In genomic region chr3:129122697-129123055, GRCh38 we compare ENCODE assay signal across 9 cellular contexts. TPM values are rescaled to one million over a fixed set of nuclear protein-coding genes. Genes with fewer than 3 reads are reported as not detected.
DNase-seq lines count a peak whose midpoint lies in the region; ATAC-seq and TF ChIP-seq lines count a peak whose summit lies in the region.
"Had no signal": no experiment of that assay in that cellular context is flagged by ENCODE, and none has a peak within 500 bp of the region (broad histone marks: within the 10 kb centered on the region; RNA-seq: fewer than 3 reads in every experiment).

No MANE protein-coding gene starts in this region.

- H3K9me3 Mint-ChIP-seq in HFFc6 = no peaks in the 10 kb centered on the region
- H3K9me3 Mint-ChIP-seq in WTC11 = no peaks in the 10 kb centered on the region
- no peaks in the 10 kb centered on the region for H3K9me3 Mint-ChIP-seq in stimulated activated effector memory CD8-positive, alpha-beta T cell treated with anti-CD3 and anti-CD28 coated beads, Interleukin-12 subunit alpha, Interleukin-12 subunit beta, amount 100 ng/mL, for 72 hours

- no peak for DNase-seq in HFFc6
- DNase-seq in WTC11 (ENCODE audit: low spot score) = no peak
- peak; percentile 59 for DNase-seq in right atrium auricular region (ENCODE audit: low spot score)
- no peak for DNase-seq in stimulated activated effector memory CD8-positive, alpha-beta T cell treated with anti-CD3 and anti-CD28 coated beads, Interleukin-12 subunit alpha, Interleukin-12 subunit beta, amount 100 ng/mL, for 72 hours (ENCODE audit: low spot score in 2 of 2)
- DNase-seq in superior temporal gyrus (ENCODE audit: extremely low spot score) = no peak
- DNase-seq in NCI-H187 treated with DMSO at 0.1 percent for 48 hours (lab: John Stamatoyannopoulos, UW) = no peak
- no peak for DNase-seq in NCI-H2196 treated with DMSO at 0.1 percent for 48 hours (lab: John Stamatoyannopoulos, UW; ENCODE audit: unreplicated experiment)

- peaks cover under 1% of the 10 kb centered on the region for H3K36me3 ChIP-seq in right atrium auricular region

- H3K27ac ChIP-seq in right atrium auricular region = peak overlapping the region; percentile 93 to 94
- H3K27ac ChIP-seq: HL-60 had no signal

- H3K36me3 Mint-ChIP-seq in HFFc6 (ENCODE audit: low read depth) (no peaks in the 10 kb centered on the region), WTC11 (no peaks in the 10 kb centered on the region)
- peaks cover 31% of the 10 kb centered on the region for H3K36me3 Mint-ChIP-seq in stimulated activated effector memory CD8-positive, alpha-beta T cell treated with anti-CD3 and anti-CD28 coated beads, Interleukin-12 subunit alpha, Interleukin-12 subunit beta, amount 100 ng/mL, for 72 hours

- CTCF ChIA-PET in WTC11 (lab: Charles Lee) = interaction anchor here (1.5 to 5.5 kb wide), 7 partner anchors 16 to 152 kb away, joined by 3 to 54 read pairs (median 26); partner anchors contain the start of genes CFAP92 and COPG1

- ATAC-seq in WTC11 (no peak), HG03432 (IDR thresholded peaks at IDR 0.05; ENCODE audit: unreplicated experiment) (no peak)
- ATAC-seq in stimulated activated effector memory CD8-positive, alpha-beta T cell treated with anti-CD3 and anti-CD28 coated beads, Interleukin-12 subunit alpha, Interleukin-12 subunit beta, amount 100 ng/mL, for 72 hours = no peak

- H3K4me3 Mint-ChIP-seq in HFFc6 (peak overlapping the region; percentile 66), WTC11 (peak overlapping the region; percentile 75)
- peak overlapping the region; percentile 77 for H3K4me3 Mint-ChIP-seq in stimulated activated effector memory CD8-positive, alpha-beta T cell treated with anti-CD3 and anti-CD28 coated beads, Interleukin-12 subunit alpha, Interleukin-12 subunit beta, amount 100 ng/mL, for 72 hours

- POLR2A ChIA-PET in WTC11 (lab: Charles Lee) = interaction anchor here (0.9 to 2.0 kb wide), 5 partner anchors 39 to 193 kb away, joined by 3 to 17 read pairs (median 9); partner anchors contain the start of gene COPG1

- no peaks in the 10 kb centered on the region for H3K27me3 ChIP-seq in right atrium auricular region

- no peak overlapping the region for H3K27ac Mint-ChIP-seq in HFFc6
- H3K27ac Mint-ChIP-seq in WTC11 = no peak overlapping the region; the same call in 1 of the 2 replicates
- H3K27ac Mint-ChIP-seq in stimulated activated effector memory CD8-positive, alpha-beta T cell treated with anti-CD3 and anti-CD28 coated beads, Interleukin-12 subunit alpha, Interleukin-12 subunit beta, amount 100 ng/mL, for 72 hours = peak overlapping the region; percentile 80

- H3K4me1 ChIP-seq in right atrium auricular region = peaks cover 0 to 28% of the 10 kb centered on the region in 2 donors

- H3K27me3 Mint-ChIP-seq in HFFc6 (ENCODE audit: insufficient read depth) (no peaks in the 10 kb centered on the region; the same call in 1 of the 2 replicates), WTC11 (ENCODE audit: low read depth) (peaks cover 4% of the 10 kb centered on the region; the same call in 1 of the 2 replicates)

- H3K4me3 ChIP-seq in right atrium auricular region = peak overlapping the region in 1 of 2 donors; percentile 85

- peaks cover 42% of the 10 kb centered on the region for H3K4me1 Mint-ChIP-seq in HFFc6 (ENCODE audit: low read depth)
- H3K4me1 Mint-ChIP-seq in WTC11 = peaks cover 38% of the 10 kb centered on the region
- H3K4me1 Mint-ChIP-seq in stimulated activated effector memory CD8-positive, alpha-beta T cell treated with anti-CD3 and anti-CD28 coated beads, Interleukin-12 subunit alpha, Interleukin-12 subunit beta, amount 100 ng/mL, for 72 hours = peaks cover 30% of the 10 kb centered on the region

- H3K9me3 ChIP-seq in right atrium auricular region = no peaks in the 10 kb centered on the region

- TF ChIP-seq CTCF in HFFc6 (IDR thresholded peaks at IDR 0.05) (no peak), WTC11 (IDR thresholded peaks at IDR 0.05) (no peak), right atrium auricular region (IDR thresholded peaks at IDR 0.05) (no peak)

TF ChIP-seq in WTC11, 78 proteins besides CTCF, POLR2A, EP300 and RAD21:
- TF ChIP-seq GTF2I (CRISPR knock-in tag; conservative IDR thresholded peaks at IDR 0.05) (no peak), GRHL2 (CRISPR knock-in tag; IDR thresholded peaks at IDR 0.05; ENCODE audit: insufficient replicate concordance, severe bottlenecking) (no peak), FOXP4 (CRISPR knock-in tag; IDR thresholded peaks at IDR 0.05) (no peak), NFE2L1 (CRISPR knock-in tag; IDR thresholded peaks at IDR 0.05) (no peak), ELF4 (CRISPR knock-in tag; IDR thresholded peaks at IDR 0.05; ENCODE audit: low read depth) (no peak), TEAD4 (CRISPR knock-in tag; IDR thresholded peaks at IDR 0.05) (no peak), ZNF425 (CRISPR knock-in tag; conservative IDR thresholded peaks at IDR 0.05) (no peak), OVOL2 (CRISPR knock-in tag; IDR thresholded peaks at IDR 0.05; ENCODE audit: borderline replicate concordance) (no peak), KAT7 (CRISPR knock-in tag; IDR thresholded peaks at IDR 0.05; ENCODE audit: borderline replicate concordance) (no peak)
TF ChIP-seq in WTC11: peak in this region for 0.

RNA-seq across cellular contexts. Expression of gene RAB43, which starts 1.1 kb away (rescaled TPM):
- total RNA-seq in HFFc6 (2021; fragmentation: NEBNext Ultra II Directional; extraction: Animal tissue kit (Norgen Biotek cat#: 25700)) = 10 to 100 TPM; 17.1 to 28.0 (median 22.0) TPM
- 20.2 to 34.5 TPM (median 21.0 TPM) in 3 replicates for total RNA-seq in WTC11 (2021)
- total RNA-seq in right atrium auricular region = 1 to 10 TPM; 5.3 to 8.2 TPM

RNA-seq across cellular contexts. Expression of gene ISY1, which starts 38.2 kb away (rescaled TPM):
- 10 to 100 TPM; 34.6 to 50.6 (median 42.2) TPM for total RNA-seq in HFFc6 (2021; fragmentation: NEBNext Ultra II Directional; extraction: Animal tissue kit (Norgen Biotek cat#: 25700))
- total RNA-seq in WTC11 (2021) (21.4 to 25.0 TPM (median 21.5 TPM) in 3 replicates), right atrium auricular region (10 to 100 TPM; 14.3 to 19.6 TPM)
